ENCODE assay signal across 9 cellular contexts in genomic region chr11:110711448-110711775, GRCh38. TPM values are rescaled to one million over a fixed set of nuclear protein-coding genes. Genes with fewer than 3 reads are reported as not detected.
DNase-seq lines count a peak whose midpoint lies in the region; TF ChIP-seq lines count a peak whose summit lies in the region.
"Had no signal": no experiment of that assay in that cellular context is flagged by ENCODE, and none has a peak within 500 bp of the region (broad histone marks: within the 10 kb centered on the region; RNA-seq: fewer than 3 reads in every experiment).

No MANE protein-coding gene starts in this region.

- H3K4me1 Mint-ChIP-seq in osteocyte (ENCODE audit: unreplicated experiment), result peaks cover 22% of the 10 kb centered on the region

- H3K9me3 Mint-ChIP-seq in osteocyte (ENCODE audit: unreplicated experiment), result no peaks in the 10 kb centered on the region

- H3K36me3 ChIP-seq in MM.1S (replicated peaks; ENCODE audit: insufficient read depth, low read length), result no peaks in the 10 kb centered on the region

- H3K27me3 Mint-ChIP-seq in osteocyte (ENCODE audit: unreplicated experiment), result peaks cover 43% of the 10 kb centered on the region

- no peaks in the 10 kb centered on the region for H3F3A ChIP-seq in MM.1S (ENCODE audit: insufficient read depth, low read length)

- no peaks in the 10 kb centered on the region for H3K9me3 ChIP-seq in MM.1S (replicated peaks; ENCODE audit: insufficient read depth, low read length)

- H3K27ac Mint-ChIP-seq in osteocyte (ENCODE audit: unreplicated experiment), result no peak overlapping the region

- H2AFZ ChIP-seq in MM.1S (ENCODE audit: low read length), result peak overlapping the region; percentile 95

- no peak for DNase-seq in MM.1S
- no peak for DNase-seq in epithelial cell of esophagus (ENCODE audit: low read depth)
- no peak for DNase-seq in osteocyte (ENCODE audit: extremely low spot score, unreplicated experiment)
- DNase-seq in iPS-NIHi11 (ENCODE audit: low spot score), result no peak
- DNase-seq in COLO668 (lab: John Stamatoyannopoulos, UW; ENCODE audit: unreplicated experiment), result no peak
- DNase-seq in NCI-H1417 treated with DMSO at 0.1 percent for 48 hours (lab: John Stamatoyannopoulos, UW), result no peak
- no peak for DNase-seq in activated CD8-positive, alpha-beta memory T cell treated with anti-CD3 and anti-CD28 coated beads for 24 hours

- peak overlapping the region; percentile 97 for H3K4me2 ChIP-seq in MM.1S (ENCODE audit: low read depth, low read length)

- peak overlapping the region; percentile 74 for H3K4me3 Mint-ChIP-seq in osteocyte (ENCODE audit: unreplicated experiment)

- H3K27ac ChIP-seq in C4-2B (peak overlapping the region; percentile 12; the same call in 1 of the 2 replicates), MM.1S (ENCODE audit: low read length) (no peak overlapping the region)

- no peaks in the 10 kb centered on the region; the same call in 1 of the 2 replicates for H3K4me1 ChIP-seq in MM.1S (ENCODE audit: low read length)

- H3K27me3 ChIP-seq in MM.1S (replicated peaks; ENCODE audit: insufficient read depth, low read length), result no peaks in the 10 kb centered on the region

- no peaks in the 10 kb centered on the region for H3K9me2 ChIP-seq in MM.1S (replicated peaks; ENCODE audit: insufficient read depth, low read length)

- H4K20me1 ChIP-seq in MM.1S (ENCODE audit: insufficient read depth, low read length), result no peaks in the 10 kb centered on the region

- no peaks in the 10 kb centered on the region for H3K79me2 ChIP-seq in MM.1S (ENCODE audit: low read length)

- peak overlapping the region; percentile 76 for H3K4me3 ChIP-seq in MM.1S (ENCODE audit: low read length)
- H3K4me3 ChIP-seq in epithelial cell of esophagus (ENCODE audit: low read length), result peak overlapping the region; percentile 23
- H3K4me3 ChIP-seq: K562 had no signal

- TF ChIP-seq CTCF in C4-2B (conservative IDR thresholded peaks at IDR 0.05) (no peak), MM.1S (IDR thresholded peaks at IDR 0.05; ENCODE audit: low read length) (no peak), epithelial cell of esophagus (IDR thresholded peaks at IDR 0.05; ENCODE audit: insufficient read depth, low read depth, low read length, missing control alignments) (no peak), osteocyte (IDR thresholded peaks at IDR 0.05) (no peak)

- H3K36me3 Mint-ChIP-seq in osteocyte (ENCODE audit: unreplicated experiment), result peaks cover 3% of the 10 kb centered on the region

- peak overlapping the region; percentile 46; the same call in 1 of the 2 replicates for H3K9ac ChIP-seq in MM.1S (ENCODE audit: low read length)

RNA-seq across cellular contexts. Expression of gene ARHGAP20, which starts 0.8 kb away (rescaled TPM):
- 0.91 and 1.0 TPM in 2 replicates for total RNA-seq in osteocyte
